Comparison of ENCODE assay signal across 1 cellular context in the genomic region with DNA sequence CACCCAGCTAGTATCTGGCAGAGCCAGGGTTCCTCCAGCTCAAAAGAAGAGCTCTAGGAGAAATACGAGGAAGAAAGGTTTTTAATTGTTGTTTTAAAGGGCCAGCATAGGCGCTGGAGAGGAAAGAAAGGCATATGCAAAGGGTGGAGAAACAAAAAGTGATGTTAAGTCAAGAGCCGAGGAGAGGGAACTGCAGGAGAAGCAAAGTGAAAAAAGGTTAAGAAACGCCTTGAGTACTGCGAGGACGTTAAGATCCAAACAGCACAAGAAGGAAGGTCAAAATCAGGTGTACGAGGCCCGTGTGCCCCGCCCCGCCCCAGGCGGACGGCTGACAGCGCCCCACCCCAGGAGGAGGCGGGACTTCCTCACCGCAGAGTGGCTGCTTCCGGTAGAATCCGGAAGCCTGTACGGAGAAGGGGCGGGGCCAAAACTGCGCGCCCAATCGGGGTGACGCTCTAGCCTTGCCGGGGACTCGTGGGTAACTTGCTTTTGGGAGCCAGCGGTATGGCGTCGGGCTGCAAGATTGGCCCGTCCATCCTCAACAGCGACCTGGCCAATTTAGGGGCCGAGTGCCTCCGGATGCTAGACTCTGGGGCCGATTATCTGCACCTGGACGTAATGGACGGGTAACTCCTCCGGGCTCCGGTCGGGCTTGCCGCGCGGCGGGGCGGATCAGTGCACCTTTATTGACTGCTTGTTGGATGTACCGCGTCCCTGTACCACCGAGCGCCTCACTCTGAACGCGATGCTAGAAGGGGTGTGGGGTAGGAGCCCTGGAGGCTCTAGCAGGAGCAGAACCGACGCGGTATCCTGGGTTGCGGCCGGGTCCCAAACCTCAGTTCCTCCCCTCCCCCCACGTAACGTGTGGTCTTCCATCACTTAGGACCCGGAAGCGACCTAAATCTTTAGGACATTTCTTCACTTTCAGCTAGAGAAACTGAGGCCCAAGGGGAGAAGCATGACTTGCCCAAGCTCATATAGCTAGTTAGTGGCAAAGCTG.
A peak's percentile ranks its signal among the peaks of the same experiment; 100 is the strongest.
TF ChIP-seq lines count a peak whose summit lies in the region.

TSS of gene RPE (plus strand) at position 481 of the 1,000 bp plus-strand sequence. CDS start at position 505, 24 bp downstream.

TF ChIP-seq in K562, 482 proteins besides CTCF, POLR2A, EP300 and RAD21 (continued from another document and continues in another):
- TF ChIP-seq, protein P1, sequence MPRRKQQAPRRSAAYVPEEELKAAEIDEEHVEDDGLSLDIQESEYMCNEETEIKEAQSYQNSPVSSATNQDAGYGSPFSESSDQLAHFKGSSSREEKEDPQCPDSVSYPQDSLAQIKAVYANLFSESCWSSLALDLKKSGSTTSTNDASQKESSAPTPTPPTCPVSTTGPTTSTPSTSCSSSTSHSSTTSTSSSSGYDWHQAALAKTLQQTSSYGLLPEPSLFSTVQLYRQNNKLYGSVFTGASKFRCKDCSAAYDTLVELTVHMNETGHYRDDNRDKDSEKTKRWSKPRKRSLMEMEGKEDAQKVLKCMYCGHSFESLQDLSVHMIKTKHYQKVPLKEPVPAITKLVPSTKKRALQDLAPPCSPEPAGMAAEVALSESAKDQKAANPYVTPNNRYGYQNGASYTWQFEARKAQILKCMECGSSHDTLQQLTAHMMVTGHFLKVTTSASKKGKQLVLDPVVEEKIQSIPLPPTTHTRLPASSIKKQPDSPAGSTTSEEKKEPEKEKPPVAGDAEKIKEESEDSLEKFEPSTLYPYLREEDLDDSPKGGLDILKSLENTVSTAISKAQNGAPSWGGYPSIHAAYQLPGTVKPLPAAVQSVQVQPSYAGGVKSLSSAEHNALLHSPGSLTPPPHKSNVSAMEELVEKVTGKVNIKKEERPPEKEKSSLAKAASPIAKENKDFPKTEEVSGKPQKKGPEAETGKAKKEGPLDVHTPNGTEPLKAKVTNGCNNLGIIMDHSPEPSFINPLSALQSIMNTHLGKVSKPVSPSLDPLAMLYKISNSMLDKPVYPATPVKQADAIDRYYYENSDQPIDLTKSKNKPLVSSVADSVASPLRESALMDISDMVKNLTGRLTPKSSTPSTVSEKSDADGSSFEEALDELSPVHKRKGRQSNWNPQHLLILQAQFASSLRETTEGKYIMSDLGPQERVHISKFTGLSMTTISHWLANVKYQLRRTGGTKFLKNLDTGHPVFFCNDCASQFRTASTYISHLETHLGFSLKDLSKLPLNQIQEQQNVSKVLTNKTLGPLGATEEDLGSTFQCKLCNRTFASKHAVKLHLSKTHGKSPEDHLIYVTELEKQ (CRISPR knock-in tag; IDR thresholded peaks at IDR 0.05): no peak
- TF ChIP-seq ZKSCAN8 (CRISPR knock-in tag; IDR thresholded peaks at IDR 0.05): no peak
- no peak for TF ChIP-seq ZNF830 (CRISPR knock-in tag; IDR thresholded peaks at IDR 0.05)
- TF ChIP-seq GTF2F1 (IDR thresholded peaks at IDR 0.05; ENCODE audit: low read depth, low read length): no peak
- no peak for TF ChIP-seq SMC3 (conservative IDR thresholded peaks at IDR 0.05; ENCODE audit: insufficient read depth, low read depth, low read length)
- TF ChIP-seq MEIS2 (IDR thresholded peaks at IDR 0.05; ENCODE audit: partially characterized antibody): peak; percentile 22
- no peak for TF ChIP-seq TSC22D4 (tag; IDR thresholded peaks at IDR 0.05)
- no peak for TF ChIP-seq HSF4 (CRISPR knock-in tag; IDR thresholded peaks at IDR 0.05; ENCODE audit: borderline replicate concordance)
- peak; percentile 62 for TF ChIP-seq C11orf30 (IDR thresholded peaks at IDR 0.05; ENCODE audit: low read depth)
- TF ChIP-seq, protein P2, sequence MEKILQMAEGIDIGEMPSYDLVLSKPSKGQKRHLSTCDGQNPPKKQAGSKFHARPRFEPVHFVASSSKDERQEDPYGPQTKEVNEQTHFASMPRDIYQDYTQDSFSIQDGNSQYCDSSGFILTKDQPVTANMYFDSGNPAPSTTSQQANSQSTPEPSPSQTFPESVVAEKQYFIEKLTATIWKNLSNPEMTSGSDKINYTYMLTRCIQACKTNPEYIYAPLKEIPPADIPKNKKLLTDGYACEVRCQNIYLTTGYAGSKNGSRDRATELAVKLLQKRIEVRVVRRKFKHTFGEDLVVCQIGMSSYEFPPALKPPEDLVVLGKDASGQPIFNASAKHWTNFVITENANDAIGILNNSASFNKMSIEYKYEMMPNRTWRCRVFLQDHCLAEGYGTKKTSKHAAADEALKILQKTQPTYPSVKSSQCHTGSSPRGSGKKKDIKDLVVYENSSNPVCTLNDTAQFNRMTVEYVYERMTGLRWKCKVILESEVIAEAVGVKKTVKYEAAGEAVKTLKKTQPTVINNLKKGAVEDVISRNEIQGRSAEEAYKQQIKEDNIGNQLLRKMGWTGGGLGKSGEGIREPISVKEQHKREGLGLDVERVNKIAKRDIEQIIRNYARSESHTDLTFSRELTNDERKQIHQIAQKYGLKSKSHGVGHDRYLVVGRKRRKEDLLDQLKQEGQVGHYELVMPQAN (IDR thresholded peaks at IDR 0.05; ENCODE audit: borderline replicate concordance): peak; percentile 72
- no peak for TF ChIP-seq MEF2D (tag; conservative IDR thresholded peaks at IDR 0.05; ENCODE audit: low read depth)
- TF ChIP-seq FOXJ3 (CRISPR knock-in tag; IDR thresholded peaks at IDR 0.05): no peak
- TF ChIP-seq STAG1 (CRISPR knock-in tag; IDR thresholded peaks at IDR 0.05; ENCODE audit: borderline replicate concordance): no peak
- TF ChIP-seq ZNF507 (tag; conservative IDR thresholded peaks at IDR 0.05): no peak
- TF ChIP-seq MCM3 (IDR thresholded peaks at IDR 0.05): no peak
- no peak for TF ChIP-seq NR2C1 (IDR thresholded peaks at IDR 0.05)
- no peak for TF ChIP-seq NR2C1 (tag; IDR thresholded peaks at IDR 0.05)
- TF ChIP-seq HDAC1 (IDR thresholded peaks at IDR 0.05): peak in 1 of 2 experiments; percentile 73; a peak in 1 of 4 replicates
- peak; percentile 76 for TF ChIP-seq PKNOX1 (IDR thresholded peaks at IDR 0.05)
- no peak for TF ChIP-seq PHB2 (IDR thresholded peaks at IDR 0.05; ENCODE audit: low read depth)
- no peak for TF ChIP-seq ZNF253 (CRISPR knock-in tag; conservative IDR thresholded peaks at IDR 0.05)
- TF ChIP-seq RBM22 (IDR thresholded peaks at IDR 0.05; ENCODE audit: low read depth, low read length, poor library complexity, severe bottlenecking): no peak
- TF ChIP-seq STAT5A (IDR thresholded peaks at IDR 0.05; ENCODE audit: borderline replicate concordance, low read length): no peak
- no peak for TF ChIP-seq ZNF263 (CRISPR knock-in tag; IDR thresholded peaks at IDR 0.05; ENCODE audit: borderline replicate concordance)
- TF ChIP-seq KDM5B (IDR thresholded peaks at IDR 0.05; ENCODE audit: insufficient replicate concordance, low read depth, low read length): peak; percentile 61
- TF ChIP-seq NR0B1 (IDR thresholded peaks at IDR 0.05; ENCODE audit: partially characterized antibody): no peak
- TF ChIP-seq RHOXF2B (CRISPR knock-in tag; conservative IDR thresholded peaks at IDR 0.05): no peak
- no peak for TF ChIP-seq NR2C2 (CRISPR knock-in tag; IDR thresholded peaks at IDR 0.05)
- peak; percentile 57 for TF ChIP-seq NR2C2 (tag; IDR thresholded peaks at IDR 0.05)
- no peak for TF ChIP-seq TGIF2 (CRISPR knock-in tag; IDR thresholded peaks at IDR 0.05)
- peak; percentile 50 for TF ChIP-seq TAF9B (IDR thresholded peaks at IDR 0.05; ENCODE audit: partially characterized antibody)
- TF ChIP-seq CEBPB (tag; IDR thresholded peaks at IDR 0.05): no peak
- TF ChIP-seq, protein P3, sequence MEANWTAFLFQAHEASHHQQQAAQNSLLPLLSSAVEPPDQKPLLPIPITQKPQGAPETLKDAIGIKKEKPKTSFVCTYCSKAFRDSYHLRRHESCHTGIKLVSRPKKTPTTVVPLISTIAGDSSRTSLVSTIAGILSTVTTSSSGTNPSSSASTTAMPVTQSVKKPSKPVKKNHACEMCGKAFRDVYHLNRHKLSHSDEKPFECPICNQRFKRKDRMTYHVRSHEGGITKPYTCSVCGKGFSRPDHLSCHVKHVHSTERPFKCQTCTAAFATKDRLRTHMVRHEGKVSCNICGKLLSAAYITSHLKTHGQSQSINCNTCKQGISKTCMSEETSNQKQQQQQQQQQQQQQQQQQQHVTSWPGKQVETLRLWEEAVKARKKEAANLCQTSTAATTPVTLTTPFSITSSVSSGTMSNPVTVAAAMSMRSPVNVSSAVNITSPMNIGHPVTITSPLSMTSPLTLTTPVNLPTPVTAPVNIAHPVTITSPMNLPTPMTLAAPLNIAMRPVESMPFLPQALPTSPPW (CRISPR knock-in tag; IDR thresholded peaks at IDR 0.05): peak; percentile 81
- TF ChIP-seq DNMT1 (IDR thresholded peaks at IDR 0.05): no peak
- TF ChIP-seq, protein P4, sequence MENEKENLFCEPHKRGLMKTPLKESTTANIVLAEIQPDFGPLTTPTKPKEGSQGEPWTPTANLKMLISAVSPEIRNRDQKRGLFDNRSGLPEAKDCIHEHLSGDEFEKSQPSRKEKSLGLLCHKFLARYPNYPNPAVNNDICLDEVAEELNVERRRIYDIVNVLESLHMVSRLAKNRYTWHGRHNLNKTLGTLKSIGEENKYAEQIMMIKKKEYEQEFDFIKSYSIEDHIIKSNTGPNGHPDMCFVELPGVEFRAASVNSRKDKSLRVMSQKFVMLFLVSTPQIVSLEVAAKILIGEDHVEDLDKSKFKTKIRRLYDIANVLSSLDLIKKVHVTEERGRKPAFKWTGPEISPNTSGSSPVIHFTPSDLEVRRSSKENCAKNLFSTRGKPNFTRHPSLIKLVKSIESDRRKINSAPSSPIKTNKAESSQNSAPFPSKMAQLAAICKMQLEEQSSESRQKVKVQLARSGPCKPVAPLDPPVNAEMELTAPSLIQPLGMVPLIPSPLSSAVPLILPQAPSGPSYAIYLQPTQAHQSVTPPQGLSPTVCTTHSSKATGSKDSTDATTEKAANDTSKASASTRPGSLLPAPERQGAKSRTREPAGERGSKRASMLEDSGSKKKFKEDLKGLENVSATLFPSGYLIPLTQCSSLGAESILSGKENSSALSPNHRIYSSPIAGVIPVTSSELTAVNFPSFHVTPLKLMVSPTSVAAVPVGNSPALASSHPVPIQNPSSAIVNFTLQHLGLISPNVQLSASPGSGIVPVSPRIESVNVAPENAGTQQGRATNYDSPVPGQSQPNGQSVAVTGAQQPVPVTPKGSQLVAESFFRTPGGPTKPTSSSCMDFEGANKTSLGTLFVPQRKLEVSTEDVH (IDR thresholded peaks at IDR 0.05; ENCODE audit: low read depth, partially characterized antibody): peak; percentile 82
- TF ChIP-seq EZH2 (IDR thresholded peaks at IDR 0.05; ENCODE audit: borderline replicate concordance, low read depth, low read length): no peak
- TF ChIP-seq WHSC1 (IDR thresholded peaks at IDR 0.05; ENCODE audit: low read length): no peak
- TF ChIP-seq, protein P5, sequence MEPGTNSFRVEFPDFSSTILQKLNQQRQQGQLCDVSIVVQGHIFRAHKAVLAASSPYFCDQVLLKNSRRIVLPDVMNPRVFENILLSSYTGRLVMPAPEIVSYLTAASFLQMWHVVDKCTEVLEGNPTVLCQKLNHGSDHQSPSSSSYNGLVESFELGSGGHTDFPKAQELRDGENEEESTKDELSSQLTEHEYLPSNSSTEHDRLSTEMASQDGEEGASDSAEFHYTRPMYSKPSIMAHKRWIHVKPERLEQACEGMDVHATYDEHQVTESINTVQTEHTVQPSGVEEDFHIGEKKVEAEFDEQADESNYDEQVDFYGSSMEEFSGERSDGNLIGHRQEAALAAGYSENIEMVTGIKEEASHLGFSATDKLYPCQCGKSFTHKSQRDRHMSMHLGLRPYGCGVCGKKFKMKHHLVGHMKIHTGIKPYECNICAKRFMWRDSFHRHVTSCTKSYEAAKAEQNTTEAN (CRISPR knock-in tag; IDR thresholded peaks at IDR 0.05): no peak
- no peak for TF ChIP-seq ZNF785 (CRISPR knock-in tag; IDR thresholded peaks at IDR 0.05)
- peak; percentile 69; the same call in 1 of the 2 replicates for TF ChIP-seq ESRRA (IDR thresholded peaks at IDR 0.05; ENCODE audit: borderline replicate concordance, low read depth)
- TF ChIP-seq ZNF717 (CRISPR knock-in tag; IDR thresholded peaks at IDR 0.05): no peak
- no peak for TF ChIP-seq FOXP1 (CRISPR knock-in tag; IDR thresholded peaks at IDR 0.05)
- TF ChIP-seq ZNF696 (CRISPR knock-in tag; conservative IDR thresholded peaks at IDR 0.05): no peak
- 0 out of 2 replicates have a peak, but pooled peaks have one; percentile 44 for TF ChIP-seq GTF2E2 (tag; IDR thresholded peaks at IDR 0.05)
- no peak for TF ChIP-seq ZNF174 (CRISPR knock-in tag; IDR thresholded peaks at IDR 0.05)
- TF ChIP-seq ELF1 (tag; IDR thresholded peaks at IDR 0.05): peak; percentile 78
- TF ChIP-seq RBM39 (optimal IDR thresholded peaks at IDR 0.05; ENCODE audit: low read depth, low read length): no peak
- TF ChIP-seq L3MBTL2 (IDR thresholded peaks at IDR 0.05): peak; percentile 22; the same call in 1 of the 2 replicates
- peak; percentile 58 to 76; a peak in 2 of 4 replicates for TF ChIP-seq MAZ (CRISPR knock-in tag; conservative IDR thresholded peaks at IDR 0.05 in 1 of 2, IDR thresholded peaks at IDR 0.05 in 1 of 2)
- peak; percentile 67 for TF ChIP-seq RBBP5 (IDR thresholded peaks at IDR 0.05; ENCODE audit: borderline replicate concordance, insufficient read depth, low read length, poor library complexity, severe bottlenecking)
- no peak for TF ChIP-seq HMBOX1 (IDR thresholded peaks at IDR 0.05)
